In genomic region chr7:142891490-142892082, GRCh38 we compare ENCODE assay signal across 22 cellular contexts. TPM values are rescaled to one million over a fixed set of nuclear protein-coding genes. Genes with fewer than 3 reads are reported as not detected.
"Had no signal": no experiment of that assay in that cellular context is flagged by ENCODE, and none has a peak within 500 bp of the region (broad histone marks: within the 10 kb centered on the region; RNA-seq: fewer than 3 reads in every experiment).

No MANE protein-coding gene starts in this region.

- FAIRE-seq: islet of Langerhans, small intestine had no signal

- H3K4me3 ChIP-seq: gastrocnemius medialis, heart right ventricle, neural progenitor cell, ovary, thyroid gland, uterus had no signal

- DNase-seq: gastrocnemius medialis; heart right ventricle; hypothalamus; mammary epithelial cell; nucleus accumbens; ovary; right cardiac atrium; small intestine; stimulated activated CD4-positive, alpha-beta T cell treated with anti-CD3 and anti-CD28 coated beads, Interleukin-2, amount 100 ng/mL, for 48 hours; stimulated activated naive CD4-positive, alpha-beta T cell treated with Interleukin-2 at 50 U/mL for 16 hours; thyroid gland; uterus had no signal

- H3K27ac ChIP-seq: gastrocnemius medialis, heart right ventricle, neural progenitor cell, ovary, thyroid gland, uterus had no signal

- ATAC-seq: gastrocnemius medialis, heart right ventricle, left lobe of liver, right cardiac atrium had no signal

RNA-seq across cellular contexts. Expression of gene TRPV6, which starts 6.0 kb away (rescaled TPM):
- total RNA-seq: fibroblast of lung, gastrocnemius medialis, heart right ventricle, myocyte, natural killer cell, posterior vena cava, right cardiac atrium had no signal

RNA-seq across cellular contexts. Expression of gene TRPV5, which starts 42.0 kb away (rescaled TPM):
- total RNA-seq: fibroblast of lung, gastrocnemius medialis, heart right ventricle, left lobe of liver, lower leg skin, mammary epithelial cell, mucosa of gallbladder, myocyte, natural killer cell, ovary, posterior vena cava, right cardiac atrium, thyroid gland had no signal

RNA-seq across cellular contexts. Expression of gene LLCFC1, which starts 47.7 kb away (rescaled TPM):
- total RNA-seq: fibroblast of lung, gastrocnemius medialis, heart right ventricle, left lobe of liver, lower leg skin, mammary epithelial cell, mesothelial cell of epicardium, mucosa of gallbladder, myocyte, natural killer cell, ovary, posterior vena cava, right cardiac atrium, uterus had no signal
